In the genomic region with DNA sequence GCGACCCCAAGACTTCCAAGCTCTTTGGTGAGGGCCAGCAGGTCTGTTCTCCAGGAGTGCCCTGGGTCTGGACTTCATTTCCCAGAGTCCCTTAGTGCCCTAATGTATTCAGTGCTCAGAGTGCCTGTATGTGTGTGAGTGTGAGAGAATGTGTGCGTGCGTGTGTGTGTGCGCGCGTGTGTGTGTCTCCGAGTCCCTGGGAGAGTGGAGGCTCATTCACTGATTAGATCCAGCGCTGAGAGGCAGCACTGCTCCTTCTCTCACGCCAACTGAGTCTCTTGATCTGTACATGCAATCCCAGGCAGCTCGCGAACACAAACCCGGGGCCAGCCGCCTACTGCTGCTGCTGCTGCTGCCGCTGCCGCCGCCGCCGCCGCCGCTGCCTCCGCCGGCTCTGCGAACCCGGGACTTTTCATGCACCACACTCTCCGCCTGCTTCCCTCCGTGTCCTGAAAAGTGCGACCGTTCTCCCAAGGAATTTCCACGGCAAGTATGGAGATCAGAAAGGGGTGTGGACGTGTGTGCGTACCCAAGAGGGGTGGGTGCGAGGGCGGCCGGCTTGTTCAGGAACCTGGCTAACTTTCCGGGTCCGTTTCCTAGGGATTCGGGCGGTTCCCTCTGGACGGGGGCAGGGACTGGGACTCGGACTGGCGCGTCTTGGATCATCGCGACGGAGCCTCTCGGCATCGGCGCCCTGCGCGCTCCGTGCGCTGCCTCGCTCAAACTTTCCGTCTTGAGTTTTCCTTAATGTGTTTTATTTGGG, we compare ENCODE assay signal across 1 cellular context.
TF ChIP-seq lines count a peak whose summit lies in the region.

Gene RNF220, plus strand, starts transcription at position 215 of the 763 bp plus-strand sequence.

TF ChIP-seq in HCT116, 20 proteins besides CTCF, POLR2A, EP300 and RAD21 (continued from another document):
- TF ChIP-seq REST (IDR thresholded peaks at IDR 0.05; ENCODE audit: low read depth) (no peak), EGR1 (IDR thresholded peaks at IDR 0.05; ENCODE audit: low read depth) (no peak), CBX3 (IDR thresholded peaks at IDR 0.05; ENCODE audit: low read depth) (peak; percentile 63; the same call in 1 of the 2 replicates), YY1 (IDR thresholded peaks at IDR 0.05; ENCODE audit: extremely low read depth, insufficient replicate concordance, low read depth, low read length) (peak; percentile 54), SIN3A (IDR thresholded peaks at IDR 0.05; ENCODE audit: low read depth) (0 out of 2 replicates have a peak, but pooled peaks have one; percentile 39)
